22 cellular contexts compared by ENCODE assay signal in genomic region chr4:108033348-108033747, GRCh38.
"Had no signal": no experiment of that assay in that cellular context is flagged by ENCODE, and none has a peak within 500 bp of the region (broad histone marks: within the 10 kb centered on the region; RNA-seq: fewer than 3 reads in every experiment).

No MANE protein-coding gene starts in this region.

- H3K27ac ChIP-seq: colonic mucosa, epithelial cell of prostate, left lung, neural progenitor cell, prostate gland, skin epidermis, suprapubic skin, transverse colon, vagina had no signal

- H3K27me3 Mint-ChIP-seq: brain; central memory CD8-positive, alpha-beta T cell; stimulated activated naive CD8-positive, alpha-beta T cell treated with anti-CD3 and anti-CD28 coated beads, Interleukin-15, Interleukin-2, amounts not matched to agents 100 ng/mL and 50 ng/mL, for 24 hours had no signal

- H3K27ac Mint-ChIP-seq: activated T-helper 1 cell treated with anti-CD3 and anti-CD28 coated beads, Interleukin-12 subunit alpha, Interleukin-12 subunit beta, Interleukin-2, Interleukin-4 antibody, amounts not matched to agents 30 ng/mL and 10 ng/mL and 1 ng/mL, durations not matched to agents 14 hours and 24 hours and 36 hours; brain; endodermal cell; neural progenitor cell had no signal

- H3K27me3 ChIP-seq: colonic mucosa, left lung, neural progenitor cell, suprapubic skin, transverse colon, vagina had no signal

- ATAC-seq: left lung had no signal

- H3K4me3 ChIP-seq: colonic mucosa, left lung, neural progenitor cell, prostate gland, skin epidermis, suprapubic skin, transverse colon, vagina had no signal

- H3K36me3 ChIP-seq: colonic mucosa had no signal

- H3K4me2 ChIP-seq: neural progenitor cell had no signal

- H3K9me3 Mint-ChIP-seq: brain; central memory CD8-positive, alpha-beta T cell; endodermal cell; neural progenitor cell; stimulated activated naive CD8-positive, alpha-beta T cell treated with anti-CD3 and anti-CD28 coated beads, Interleukin-15, Interleukin-2, amounts not matched to agents 100 ng/mL and 50 ng/mL, for 24 hours had no signal

- H3K4me1 ChIP-seq: colonic mucosa, left lung, prostate gland, suprapubic skin, transverse colon, vagina had no signal

- H3K4me1 Mint-ChIP-seq: endodermal cell had no signal

- H3K4me3 Mint-ChIP-seq: activated T-helper 1 cell treated with anti-CD3 and anti-CD28 coated beads, Interleukin-12 subunit alpha, Interleukin-12 subunit beta, Interleukin-2, Interleukin-4 antibody, amounts not matched to agents 30 ng/mL and 10 ng/mL and 1 ng/mL, durations not matched to agents 14 hours and 24 hours and 36 hours; brain; central memory CD8-positive, alpha-beta T cell; endodermal cell; neural progenitor cell; stimulated activated naive CD8-positive, alpha-beta T cell treated with anti-CD3 and anti-CD28 coated beads, Interleukin-15, Interleukin-2, amounts not matched to agents 100 ng/mL and 50 ng/mL, for 24 hours had no signal

- DNase-seq: activated CD4-positive, CD25-positive, alpha-beta regulatory T cell; activated gamma-delta T cell treated with Interleukin-2 at 50 U/mL for 16 hours; anterior cingulate cortex; colonic mucosa; endodermal cell; foreskin fibroblast; hypothalamus; left lung; right cardiac atrium; T-helper 1 cell; T-helper 9 cell; transverse colon had no signal

- H3K9me3 ChIP-seq: colonic mucosa, left lung, prostate gland, suprapubic skin, transverse colon, vagina had no signal
